Comparison of ENCODE assay signal across 9 cellular contexts in the genomic region with DNA sequence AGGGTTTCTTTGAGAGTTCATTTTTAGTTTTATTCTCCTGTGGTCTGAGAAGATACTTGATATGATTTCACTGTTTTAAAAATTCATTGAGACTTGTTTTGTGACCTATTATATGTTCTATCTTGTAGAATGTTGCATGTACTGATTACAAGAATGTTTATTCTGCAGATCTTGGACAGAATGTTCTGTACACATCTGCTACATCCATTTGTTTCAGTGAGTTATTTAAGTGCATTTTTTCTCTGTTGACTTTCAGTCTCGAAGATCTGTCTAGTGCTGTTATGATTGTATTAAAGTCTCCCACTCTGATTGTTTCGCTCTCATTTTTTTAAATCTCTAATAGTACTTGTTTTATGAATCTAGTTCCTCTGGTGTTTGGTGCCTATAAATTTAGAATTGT.
DNase-seq lines count a peak whose midpoint lies in the region; ATAC-seq and FAIRE-seq lines count a peak whose summit lies in the region.
"Had no signal": no experiment of that assay in that cellular context is flagged by ENCODE, and none has a peak within 500 bp of the region (broad histone marks: within the 10 kb centered on the region; RNA-seq: fewer than 3 reads in every experiment).

No MANE protein-coding gene starts in this region.

- POLR2A ChIA-PET in activated CD4-positive, alpha-beta T cell treated with anti-CD3 and anti-CD28 coated beads, Interleukin-2, amount 10 ng/mL, durations not matched to agents 7 days and 5 days (lab: Charles Lee) = no interaction called here

- no peaks in the 10 kb centered on the region for H3K9me3 Mint-ChIP-seq in activated CD4-positive, alpha-beta T cell treated with anti-CD3 and anti-CD28 coated beads, Interleukin-2, amount 10 ng/mL, durations not matched to agents 7 days and 5 days
- H3K9me3 Mint-ChIP-seq in stimulated activated naive B cell treated with anti-CD40 and anti-IgM and Interleukin-4, amounts not matched to agents 10 μg/mL and 1 μg/mL and 100 μg/mL, for 72 hours = no peaks in the 10 kb centered on the region

- no peak overlapping the region for H3K27ac Mint-ChIP-seq in activated CD4-positive, alpha-beta T cell treated with anti-CD3 and anti-CD28 coated beads, Interleukin-2, amount 10 ng/mL, durations not matched to agents 7 days and 5 days
- peak overlapping the region; percentile 68 for H3K27ac Mint-ChIP-seq in stimulated activated naive B cell treated with anti-CD40 and anti-IgM and Interleukin-4, amounts not matched to agents 10 μg/mL and 1 μg/mL and 100 μg/mL, for 72 hours

- H3K4me1 Mint-ChIP-seq in activated CD4-positive, alpha-beta T cell treated with anti-CD3 and anti-CD28 coated beads, Interleukin-2, amount 10 ng/mL, durations not matched to agents 7 days and 5 days = peaks cover 32% of the 10 kb centered on the region
- peaks cover 51 to 77% of the 10 kb centered on the region in 2 donors for H3K4me1 Mint-ChIP-seq in stimulated activated naive B cell treated with anti-CD40 and anti-IgM and Interleukin-4, amounts not matched to agents 10 μg/mL and 1 μg/mL and 100 μg/mL, for 72 hours

- H3K4me3 Mint-ChIP-seq in activated CD4-positive, alpha-beta T cell treated with anti-CD3 and anti-CD28 coated beads, Interleukin-2, amount 10 ng/mL, durations not matched to agents 7 days and 5 days = peak overlapping the region; percentile 81
- H3K4me3 Mint-ChIP-seq in stimulated activated naive B cell treated with anti-CD40 and anti-IgM and Interleukin-4, amounts not matched to agents 10 μg/mL and 1 μg/mL and 100 μg/mL, for 72 hours = peak overlapping the region; percentile 98

- no peak for ATAC-seq in stimulated activated naive B cell treated with anti-CD40 and anti-IgM and Interleukin-4, amounts not matched to agents 10 μg/mL and 1 μg/mL and 100 μg/mL, for 72 hours (replicated peaks)

- peak overlapping the region; percentile 52 for H3K27ac ChIP-seq in SK-N-MC

- H3K27me3 Mint-ChIP-seq in activated CD4-positive, alpha-beta T cell treated with anti-CD3 and anti-CD28 coated beads, Interleukin-2, amount 10 ng/mL, durations not matched to agents 7 days and 5 days = peaks cover 7% of the 10 kb centered on the region
- H3K27me3 Mint-ChIP-seq in stimulated activated naive B cell treated with anti-CD40 and anti-IgM and Interleukin-4, amounts not matched to agents 10 μg/mL and 1 μg/mL and 100 μg/mL, for 72 hours = no peaks in the 10 kb centered on the region

- peak overlapping the region; percentile 4; the same call in 1 of the 2 replicates for H3K4me3 ChIP-seq in SK-N-MC

- no peaks in the 10 kb centered on the region for H3K36me3 Mint-ChIP-seq in activated CD4-positive, alpha-beta T cell treated with anti-CD3 and anti-CD28 coated beads, Interleukin-2, amount 10 ng/mL, durations not matched to agents 7 days and 5 days (ENCODE audit: low read depth)
- no peaks in the 10 kb centered on the region for H3K36me3 Mint-ChIP-seq in stimulated activated naive B cell treated with anti-CD40 and anti-IgM and Interleukin-4, amounts not matched to agents 10 μg/mL and 1 μg/mL and 100 μg/mL, for 72 hours

- DNase-seq in activated CD4-positive, alpha-beta T cell treated with anti-CD3 and anti-CD28 coated beads, Interleukin-2, amount 10 ng/mL, durations not matched to agents 7 days and 5 days = no peak
- DNase-seq in activated CD4-positive, alpha-beta T cell treated with anti-CD3 and anti-CD28 coated beads, Interleukin-2, amount 50 U/mL, for 4 hours = no peak
- no peak for DNase-seq in SK-N-MC (ENCODE audit: low read depth, low spot score)
- DNase-seq in stimulated activated naive B cell treated with anti-CD40 and anti-IgM and Interleukin-4, amounts not matched to agents 10 μg/mL and 1 μg/mL and 100 μg/mL, for 72 hours = no peak
- DNase-seq in foreskin melanocyte = no peak
- no peak for DNase-seq in T-helper 9 cell
- DNase-seq in DMS153 (lab: John Stamatoyannopoulos, UW) = no peak
- DNase-seq: NCI-H1105 treated with DMSO at 0.1 percent for 48 hours had no signal

- FAIRE-seq in islet of Langerhans (lab: Jason Lieb, UNC) = peak; percentile 33

- CTCF ChIA-PET in activated CD4-positive, alpha-beta T cell treated with anti-CD3 and anti-CD28 coated beads, Interleukin-2, amount 10 ng/mL, durations not matched to agents 7 days and 5 days (lab: Charles Lee) = interaction anchor here (1.3 to 2.7 kb wide), 5 partner anchors 10 to 56 kb away, joined by 3 to 10 read pairs (median 8); no protein-coding TSS in a partner anchor

- H3K9me3 ChIP-seq in SK-N-MC (ENCODE audit: low read depth, low read length) = no peaks in the 10 kb centered on the region

- H3K9ac ChIP-seq in SK-N-MC (ENCODE audit: insufficient read length) = peak overlapping the region; percentile 6

- no peaks in the 10 kb centered on the region for H3K36me3 ChIP-seq in SK-N-MC (ENCODE audit: insufficient read depth, low read length)
